ENCODE assay signal across 23 cellular contexts in genomic region chr16:15986261-15986660, GRCh38.
"Had no signal": no experiment of that assay in that cellular context is flagged by ENCODE, and none has a peak within 500 bp of the region (broad histone marks: within the 10 kb centered on the region; RNA-seq: fewer than 3 reads in every experiment).

No MANE protein-coding gene starts in this region.

- DNase-seq: activated CD4-positive, alpha-beta T cell treated with anti-CD3 and anti-CD28 coated beads, Interleukin-2, amount 10 ng/mL, durations not matched to agents 7 days and 5 days; activated CD4-positive, CD25-positive, alpha-beta regulatory T cell treated with anti-CD3 and anti-CD28 coated beads, Interleukin-2, amount 50 U/mL, for 72 hours; activated CD8-positive, alpha-beta T cell treated with anti-CD3 and anti-CD28 coated beads, Interleukin-2, amount 10 ng/mL, durations not matched to agents 7 days and 5 days; activated effector memory CD4-positive, alpha-beta T cell treated with Interleukin-2 at 50 U/mL for 16 hours; activated naive CD4-positive, alpha-beta T cell treated with anti-CD3 and anti-CD28 coated beads, Interleukin-2, amount 10 ng/mL, durations not matched to agents 7 days and 5 days; activated naive CD8-positive, alpha-beta T cell treated with anti-CD3 and anti-CD28 coated beads, Interleukin-2, amount 50 U/mL, for 24 hours; body of pancreas; effector CD4-positive, alpha-beta T cell; erythroblast; foreskin melanocyte; mesendoderm; mucosa of descending colon; occipital lobe; retina; spleen; stimulated activated CD4-positive, alpha-beta T cell treated with anti-CD3 and anti-CD28 coated beads, Interleukin-4, amount 100 ng/mL, for 1 hour; substantia nigra; thyroid gland; upper lobe of right lung; WERI-Rb-1 had no signal

- H3K27ac Mint-ChIP-seq: activated CD4-positive, alpha-beta T cell treated with anti-CD3 and anti-CD28 coated beads, Interleukin-2, amount 10 ng/mL, durations not matched to agents 7 days and 5 days; activated naive CD4-positive, alpha-beta T cell treated with anti-CD3 and anti-CD28 coated beads, Interleukin-2, amount 10 ng/mL, durations not matched to agents 7 days and 5 days; activated naive CD8-positive, alpha-beta T cell treated with anti-CD3 and anti-CD28 coated beads, Interleukin-2, amount 50 U/mL, for 24 hours had no signal

- H3K4me3 Mint-ChIP-seq: activated CD4-positive, alpha-beta T cell treated with anti-CD3 and anti-CD28 coated beads, Interleukin-2, amount 10 ng/mL, durations not matched to agents 7 days and 5 days; activated CD8-positive, alpha-beta T cell treated with anti-CD3 and anti-CD28 coated beads, Interleukin-2, amount 10 ng/mL, durations not matched to agents 7 days and 5 days; activated naive CD4-positive, alpha-beta T cell treated with anti-CD3 and anti-CD28 coated beads, Interleukin-2, amount 10 ng/mL, durations not matched to agents 7 days and 5 days; activated naive CD8-positive, alpha-beta T cell treated with anti-CD3 and anti-CD28 coated beads, Interleukin-2, amount 50 U/mL, for 24 hours; dendritic cell treated with granulocyte-macrophage colony-stimulating factor and Interleukin-4, amounts not matched to agents 40 ng/mL and 50 ng/mL, for 4 days; neural crest cell; stimulated activated naive CD8-positive, alpha-beta T cell treated with anti-CD3 and anti-CD28 coated beads, Interleukin-15, Interleukin-2, amounts not matched to agents 100 ng/mL and 50 ng/mL, for 24 hours had no signal

- ATAC-seq: activated CD8-positive, alpha-beta T cell treated with anti-CD3 and anti-CD28 coated beads, Interleukin-2, amount 10 ng/mL, durations not matched to agents 7 days and 5 days; activated naive CD8-positive, alpha-beta T cell treated with anti-CD3 and anti-CD28 coated beads, Interleukin-2, amount 50 U/mL, for 24 hours; body of pancreas; mucosa of descending colon; upper lobe of right lung had no signal

- H3K27me3 Mint-ChIP-seq: activated CD4-positive, alpha-beta T cell treated with anti-CD3 and anti-CD28 coated beads, Interleukin-2, amount 10 ng/mL, durations not matched to agents 7 days and 5 days; activated naive CD4-positive, alpha-beta T cell treated with anti-CD3 and anti-CD28 coated beads, Interleukin-2, amount 10 ng/mL, durations not matched to agents 7 days and 5 days; activated naive CD8-positive, alpha-beta T cell treated with anti-CD3 and anti-CD28 coated beads, Interleukin-2, amount 50 U/mL, for 24 hours; dendritic cell treated with granulocyte-macrophage colony-stimulating factor and Interleukin-4, amounts not matched to agents 40 ng/mL and 50 ng/mL, for 4 days; stimulated activated naive CD8-positive, alpha-beta T cell treated with anti-CD3 and anti-CD28 coated beads, Interleukin-15, Interleukin-2, amounts not matched to agents 100 ng/mL and 50 ng/mL, for 24 hours had no signal
